In genomic region chr16:88301886-88302285, GRCh38 we compare ENCODE assay signal across 1 cellular context.
TF ChIP-seq lines count a peak whose summit lies in the region.

No MANE protein-coding gene starts in this region.

TF ChIP-seq in HepG2, 621 proteins besides CTCF, POLR2A, EP300 and RAD21 (continued from another document):
- TF ChIP-seq REXO4 (CRISPR knock-in tag; IDR thresholded peaks at IDR 0.05; ENCODE audit: borderline replicate concordance), result no peak
- TF ChIP-seq ZNF672 (CRISPR knock-in tag; IDR thresholded peaks at IDR 0.05), result no peak
- no peak for TF ChIP-seq AFF4 (CRISPR knock-in tag; IDR thresholded peaks at IDR 0.05)
- no peak for TF ChIP-seq SIN3A (IDR thresholded peaks at IDR 0.05; ENCODE audit: borderline replicate concordance, low read depth, low read length)
- no peak for TF ChIP-seq SRSF4 (IDR thresholded peaks at IDR 0.05; ENCODE audit: low read depth, low read length, poor library complexity, severe bottlenecking)
- no peak for TF ChIP-seq ZBTB49 (CRISPR knock-in tag; IDR thresholded peaks at IDR 0.05; ENCODE audit: borderline replicate concordance)
- no peak for TF ChIP-seq TEAD2 (CRISPR knock-in tag; IDR thresholded peaks at IDR 0.05)
- TF ChIP-seq ZNF746 (CRISPR knock-in tag; IDR thresholded peaks at IDR 0.05), result no peak
- TF ChIP-seq HNRNPLL (IDR thresholded peaks at IDR 0.05; ENCODE audit: low read depth, low read length, poor library complexity, severe bottlenecking), result no peak
- TF ChIP-seq CERS6 (CRISPR knock-in tag; IDR thresholded peaks at IDR 0.05), result no peak
- TF ChIP-seq ZNF788 (CRISPR knock-in tag; IDR thresholded peaks at IDR 0.05; ENCODE audit: borderline replicate concordance), result no peak
- TF ChIP-seq NFKB2 (CRISPR knock-in tag; IDR thresholded peaks at IDR 0.05; ENCODE audit: borderline replicate concordance), result no peak
